Comparison of ENCODE assay signal across 1 cellular context in genomic region chr2:20596973-20597867, GRCh38.
TF ChIP-seq lines count a peak whose summit lies in the region.

No MANE protein-coding gene starts in this region.

TF ChIP-seq in HepG2, 621 proteins besides CTCF, POLR2A, EP300 and RAD21 (continued from another document and continues in another):
- TF ChIP-seq POGK (CRISPR knock-in tag; conservative IDR thresholded peaks at IDR 0.05), result peak; percentile 63; the same call in 1 of the 2 replicates
- TF ChIP-seq, protein P1, sequence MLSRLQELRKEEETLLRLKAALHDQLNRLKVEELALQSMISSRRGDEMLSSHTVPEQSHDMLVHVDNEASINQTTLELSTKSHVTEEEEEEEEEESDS (CRISPR knock-in tag; IDR thresholded peaks at IDR 0.05; ENCODE audit: borderline replicate concordance), result peak; percentile 91; the same call in 1 of the 2 replicates
- TF ChIP-seq ATF3 (CRISPR knock-in tag; IDR thresholded peaks at IDR 0.05), result peak; percentile 53; the same call in 1 of the 2 replicates
- TF ChIP-seq ADNP (CRISPR knock-in tag; IDR thresholded peaks at IDR 0.05), result no peak
- TF ChIP-seq STAT5B (CRISPR knock-in tag; IDR thresholded peaks at IDR 0.05), result peak; percentile 83
- peak; percentile 46 for TF ChIP-seq SMC3 (IDR thresholded peaks at IDR 0.05; ENCODE audit: low read length)
- TF ChIP-seq KAT2B (IDR thresholded peaks at IDR 0.05; ENCODE audit: borderline replicate concordance, low read depth, low read length), result peak; percentile 22; the same call in 1 of the 2 replicates
- TF ChIP-seq, protein P2, sequence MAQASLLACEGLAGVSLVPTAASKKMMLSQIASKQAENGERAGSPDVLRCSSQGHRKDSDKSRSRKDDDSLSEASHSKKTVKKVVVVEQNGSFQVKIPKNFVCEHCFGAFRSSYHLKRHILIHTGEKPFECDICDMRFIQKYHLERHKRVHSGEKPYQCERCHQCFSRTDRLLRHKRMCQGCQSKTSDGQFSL (CRISPR knock-in tag; IDR thresholded peaks at IDR 0.05), result no peak
- TF ChIP-seq ZNF12 (CRISPR knock-in tag; IDR thresholded peaks at IDR 0.05), result peak; percentile 66
- TF ChIP-seq KDM3A (CRISPR knock-in tag; IDR thresholded peaks at IDR 0.05; ENCODE audit: low read depth), result peak; percentile 96
- TF ChIP-seq ZNF101 (CRISPR knock-in tag; IDR thresholded peaks at IDR 0.05; ENCODE audit: borderline replicate concordance, low read depth), result no peak
- TF ChIP-seq NKX3-1 (CRISPR knock-in tag; IDR thresholded peaks at IDR 0.05), result no peak
- TF ChIP-seq, protein P3, sequence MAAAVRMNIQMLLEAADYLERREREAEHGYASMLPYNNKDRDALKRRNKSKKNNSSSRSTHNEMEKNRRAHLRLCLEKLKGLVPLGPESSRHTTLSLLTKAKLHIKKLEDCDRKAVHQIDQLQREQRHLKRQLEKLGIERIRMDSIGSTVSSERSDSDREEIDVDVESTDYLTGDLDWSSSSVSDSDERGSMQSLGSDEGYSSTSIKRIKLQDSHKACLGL (CRISPR knock-in tag; IDR thresholded peaks at IDR 0.05), result 0 out of 2 replicates have a peak, but pooled peaks have one; percentile 13
- peak; percentile 81 for TF ChIP-seq PRDM10 (CRISPR knock-in tag; IDR thresholded peaks at IDR 0.05; ENCODE audit: low read depth)
- TF ChIP-seq, protein P4, sequence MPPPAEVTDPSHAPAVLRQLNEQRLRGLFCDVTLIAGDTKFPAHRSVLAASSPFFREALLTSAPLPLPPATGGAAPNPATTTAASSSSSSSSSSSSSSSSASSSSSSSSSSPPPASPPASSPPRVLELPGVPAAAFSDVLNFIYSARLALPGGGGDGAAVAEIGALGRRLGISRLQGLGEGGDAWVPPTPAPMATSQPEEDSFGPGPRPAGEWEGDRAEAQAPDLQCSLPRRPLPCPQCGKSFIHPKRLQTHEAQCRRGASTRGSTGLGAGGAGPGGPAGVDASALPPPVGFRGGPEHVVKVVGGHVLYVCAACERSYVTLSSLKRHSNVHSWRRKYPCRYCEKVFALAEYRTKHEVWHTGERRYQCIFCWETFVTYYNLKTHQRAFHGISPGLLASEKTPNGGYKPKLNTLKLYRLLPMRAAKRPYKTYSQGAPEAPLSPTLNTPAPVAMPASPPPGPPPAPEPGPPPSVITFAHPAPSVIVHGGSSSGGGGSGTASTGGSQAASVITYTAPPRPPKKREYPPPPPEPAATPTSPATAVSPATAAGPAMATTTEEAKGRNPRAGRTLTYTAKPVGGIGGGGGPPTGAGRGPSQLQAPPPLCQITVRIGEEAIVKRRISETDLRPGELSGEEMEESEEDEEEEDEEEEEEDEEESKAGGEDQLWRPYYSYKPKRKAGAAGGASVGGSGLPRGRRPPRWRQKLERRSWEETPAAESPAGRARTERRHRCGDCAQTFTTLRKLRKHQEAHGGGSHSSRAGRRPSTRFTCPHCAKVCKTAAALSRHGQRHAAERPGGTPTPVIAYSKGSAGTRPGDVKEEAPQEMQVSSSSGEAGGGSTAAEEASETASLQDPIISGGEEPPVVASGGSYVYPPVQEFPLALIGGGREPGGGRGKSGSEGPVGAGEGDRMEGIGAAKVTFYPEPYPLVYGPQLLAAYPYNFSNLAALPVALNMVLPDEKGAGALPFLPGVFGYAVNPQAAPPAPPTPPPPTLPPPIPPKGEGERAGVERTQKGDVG (CRISPR knock-in tag; IDR thresholded peaks at IDR 0.05; ENCODE audit: borderline replicate concordance), result peak; percentile 78; the same call in 1 of the 2 replicates
- peak; percentile 65 for TF ChIP-seq SOX13 (IDR thresholded peaks at IDR 0.05)
- peak; percentile 75 to 89; a peak in 3 of 4 replicates for TF ChIP-seq SOX13 (CRISPR knock-in tag; conservative IDR thresholded peaks at IDR 0.05 in 1 of 2, IDR thresholded peaks at IDR 0.05 in 1 of 2)
- peak; percentile 99 for TF ChIP-seq RXRB (CRISPR knock-in tag; IDR thresholded peaks at IDR 0.05; ENCODE audit: borderline replicate concordance)
- TF ChIP-seq ETV5 (CRISPR knock-in tag; IDR thresholded peaks at IDR 0.05; ENCODE audit: borderline replicate concordance), result peak; percentile 100
- TF ChIP-seq SKI (IDR thresholded peaks at IDR 0.05; ENCODE audit: partially characterized antibody), result peak; percentile 91
- no peak for TF ChIP-seq ZNF558 (CRISPR knock-in tag; IDR thresholded peaks at IDR 0.05; ENCODE audit: borderline replicate concordance)
- TF ChIP-seq GATAD2A (CRISPR knock-in tag; IDR thresholded peaks at IDR 0.05), result peak; percentile 99
- TF ChIP-seq ATF4 (CRISPR knock-in tag; IDR thresholded peaks at IDR 0.05), result peak in 1 of 2 experiments; percentile 69; a peak in 2 of 4 replicates
- peak; percentile 98 for TF ChIP-seq NR2F6 (IDR thresholded peaks at IDR 0.05)
- peak; percentile 99 for TF ChIP-seq NR2F6 (CRISPR knock-in tag; IDR thresholded peaks at IDR 0.05)
- TF ChIP-seq, protein P5, sequence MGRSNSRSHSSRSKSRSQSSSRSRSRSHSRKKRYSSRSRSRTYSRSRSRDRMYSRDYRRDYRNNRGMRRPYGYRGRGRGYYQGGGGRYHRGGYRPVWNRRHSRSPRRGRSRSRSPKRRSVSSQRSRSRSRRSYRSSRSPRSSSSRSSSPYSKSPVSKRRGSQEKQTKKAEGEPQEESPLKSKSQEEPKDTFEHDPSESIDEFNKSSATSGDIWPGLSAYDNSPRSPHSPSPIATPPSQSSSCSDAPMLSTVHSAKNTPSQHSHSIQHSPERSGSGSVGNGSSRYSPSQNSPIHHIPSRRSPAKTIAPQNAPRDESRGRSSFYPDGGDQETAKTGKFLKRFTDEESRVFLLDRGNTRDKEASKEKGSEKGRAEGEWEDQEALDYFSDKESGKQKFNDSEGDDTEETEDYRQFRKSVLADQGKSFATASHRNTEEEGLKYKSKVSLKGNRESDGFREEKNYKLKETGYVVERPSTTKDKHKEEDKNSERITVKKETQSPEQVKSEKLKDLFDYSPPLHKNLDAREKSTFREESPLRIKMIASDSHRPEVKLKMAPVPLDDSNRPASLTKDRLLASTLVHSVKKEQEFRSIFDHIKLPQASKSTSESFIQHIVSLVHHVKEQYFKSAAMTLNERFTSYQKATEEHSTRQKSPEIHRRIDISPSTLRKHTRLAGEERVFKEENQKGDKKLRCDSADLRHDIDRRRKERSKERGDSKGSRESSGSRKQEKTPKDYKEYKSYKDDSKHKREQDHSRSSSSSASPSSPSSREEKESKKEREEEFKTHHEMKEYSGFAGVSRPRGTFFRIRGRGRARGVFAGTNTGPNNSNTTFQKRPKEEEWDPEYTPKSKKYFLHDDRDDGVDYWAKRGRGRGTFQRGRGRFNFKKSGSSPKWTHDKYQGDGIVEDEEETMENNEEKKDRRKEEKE (IDR thresholded peaks at IDR 0.05), result no peak
- peak; percentile 4; the same call in 1 of the 2 replicates for TF ChIP-seq NFE2L2 (IDR thresholded peaks at IDR 0.05; ENCODE audit: low read length)
- TF ChIP-seq, protein P6, sequence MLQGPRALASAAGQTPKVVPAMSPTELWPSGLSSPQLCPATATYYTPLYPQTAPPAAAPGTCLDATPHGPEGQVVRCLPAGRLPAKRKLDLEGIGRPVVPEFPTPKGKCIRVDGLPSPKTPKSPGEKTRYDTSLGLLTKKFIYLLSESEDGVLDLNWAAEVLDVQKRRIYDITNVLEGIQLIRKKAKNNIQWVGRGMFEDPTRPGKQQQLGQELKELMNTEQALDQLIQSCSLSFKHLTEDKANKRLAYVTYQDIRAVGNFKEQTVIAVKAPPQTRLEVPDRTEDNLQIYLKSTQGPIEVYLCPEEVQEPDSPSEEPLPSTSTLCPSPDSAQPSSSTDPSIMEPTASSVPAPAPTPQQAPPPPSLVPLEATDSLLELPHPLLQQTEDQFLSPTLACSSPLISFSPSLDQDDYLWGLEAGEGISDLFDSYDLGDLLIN (CRISPR knock-in tag; IDR thresholded peaks at IDR 0.05; ENCODE audit: borderline replicate concordance), result no peak
- peak; percentile 99 for TF ChIP-seq HNF1B (CRISPR knock-in tag; IDR thresholded peaks at IDR 0.05)
- TF ChIP-seq, protein P7, sequence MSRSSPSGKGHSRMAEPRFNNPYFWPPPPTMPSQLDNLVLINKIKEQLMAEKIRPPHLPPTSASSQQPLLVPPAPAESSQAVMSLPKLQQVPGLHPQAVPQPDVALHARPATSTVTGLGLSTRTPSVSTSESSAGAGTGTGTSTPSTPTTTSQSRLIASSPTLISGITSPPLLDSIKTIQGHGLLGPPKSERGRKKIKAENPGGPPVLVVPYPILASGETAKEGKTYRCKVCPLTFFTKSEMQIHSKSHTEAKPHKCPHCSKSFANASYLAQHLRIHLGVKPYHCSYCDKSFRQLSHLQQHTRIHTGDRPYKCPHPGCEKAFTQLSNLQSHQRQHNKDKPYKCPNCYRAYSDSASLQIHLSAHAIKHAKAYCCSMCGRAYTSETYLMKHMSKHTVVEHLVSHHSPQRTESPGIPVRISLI (CRISPR knock-in tag; IDR thresholded peaks at IDR 0.05; ENCODE audit: borderline replicate concordance), result peak; percentile 75
- TF ChIP-seq TSC22D2 (CRISPR knock-in tag; IDR thresholded peaks at IDR 0.05; ENCODE audit: borderline replicate concordance), result peak; percentile 84
- 0 out of 2 replicates have a peak, but pooled peaks have one; percentile 55 for TF ChIP-seq ZSCAN30 (CRISPR knock-in tag; IDR thresholded peaks at IDR 0.05)
- TF ChIP-seq, protein P8, sequence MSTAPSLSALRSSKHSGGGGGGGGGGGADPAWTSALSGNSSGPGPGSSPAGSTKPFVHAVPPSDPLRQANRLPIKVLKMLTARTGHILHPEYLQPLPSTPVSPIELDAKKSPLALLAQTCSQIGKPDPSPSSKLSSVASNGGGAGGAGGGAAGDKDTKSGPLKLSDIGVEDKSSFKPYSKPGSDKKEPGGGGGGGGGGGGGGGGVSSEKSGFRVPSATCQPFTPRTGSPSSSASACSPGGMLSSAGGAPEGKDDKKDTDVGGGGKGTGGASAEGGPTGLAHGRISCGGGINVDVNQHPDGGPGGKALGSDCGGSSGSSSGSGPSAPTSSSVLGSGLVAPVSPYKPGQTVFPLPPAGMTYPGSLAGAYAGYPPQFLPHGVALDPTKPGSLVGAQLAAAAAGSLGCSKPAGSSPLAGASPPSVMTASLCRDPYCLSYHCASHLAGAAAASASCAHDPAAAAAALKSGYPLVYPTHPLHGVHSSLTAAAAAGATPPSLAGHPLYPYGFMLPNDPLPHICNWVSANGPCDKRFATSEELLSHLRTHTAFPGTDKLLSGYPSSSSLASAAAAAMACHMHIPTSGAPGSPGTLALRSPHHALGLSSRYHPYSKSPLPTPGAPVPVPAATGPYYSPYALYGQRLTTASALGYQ (CRISPR knock-in tag; IDR thresholded peaks at IDR 0.05), result no peak; the same call in 1 of the 2 replicates
- peak; percentile 59; the same call in 1 of the 2 replicates for TF ChIP-seq SIN3A (IDR thresholded peaks at IDR 0.05; ENCODE audit: borderline replicate concordance, low read depth, low read length)
- no peak for TF ChIP-seq ZNF10 (CRISPR knock-in tag; IDR thresholded peaks at IDR 0.05; ENCODE audit: borderline replicate concordance, low read depth)
- TF ChIP-seq ZNF329 (CRISPR knock-in tag; IDR thresholded peaks at IDR 0.05; ENCODE audit: low read depth), result no peak
- TF ChIP-seq SMAD9 (CRISPR knock-in tag; IDR thresholded peaks at IDR 0.05), result 0 out of 2 replicates have a peak, but pooled peaks have one; percentile 37
- no peak; the same call in 1 of the 2 replicates for TF ChIP-seq ZNF747 (CRISPR knock-in tag; IDR thresholded peaks at IDR 0.05; ENCODE audit: borderline replicate concordance)
